ENCODE assay signal across 8 cellular contexts in the genomic region with DNA sequence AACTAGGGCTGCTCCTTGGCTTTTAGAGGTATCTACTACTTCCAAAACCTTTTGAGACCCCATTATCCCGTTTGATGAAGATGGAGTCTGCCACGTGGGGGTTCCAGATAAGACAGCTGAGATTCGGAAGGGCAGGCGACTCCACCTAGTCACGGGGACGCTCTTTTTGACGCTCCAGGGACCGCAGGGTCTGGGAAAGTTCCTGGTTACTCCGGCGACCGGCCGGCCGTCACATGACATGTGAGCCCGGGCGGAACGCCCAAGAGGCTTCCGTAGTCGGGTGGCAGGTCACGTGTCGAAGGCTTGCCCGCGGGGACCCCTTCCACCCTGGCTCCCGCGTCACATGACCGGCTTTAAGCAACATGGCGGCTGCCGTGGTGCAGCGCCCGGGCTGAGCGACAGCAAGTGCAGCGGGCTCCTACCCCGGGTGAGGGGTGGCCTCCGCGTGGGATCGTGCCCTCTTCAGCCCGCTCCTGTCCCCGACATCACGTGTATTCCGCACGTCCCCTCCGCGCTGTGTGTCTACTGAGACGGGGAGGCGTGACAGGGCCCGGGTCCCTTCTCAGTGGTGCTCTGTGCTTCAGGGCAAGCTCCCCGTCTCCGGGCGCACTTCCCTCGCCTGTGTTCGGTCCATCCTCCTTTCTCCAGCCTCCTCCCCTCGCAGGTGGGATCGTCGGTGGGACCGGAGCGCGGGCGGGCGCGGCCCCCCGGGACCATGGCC. TPM values are rescaled to one million over a fixed set of nuclear protein-coding genes. Genes with fewer than 3 reads are reported as not detected.
DNase-seq lines count a peak whose midpoint lies in the region; ATAC-seq and TF ChIP-seq lines count a peak whose summit lies in the region.

A gene with protein sequence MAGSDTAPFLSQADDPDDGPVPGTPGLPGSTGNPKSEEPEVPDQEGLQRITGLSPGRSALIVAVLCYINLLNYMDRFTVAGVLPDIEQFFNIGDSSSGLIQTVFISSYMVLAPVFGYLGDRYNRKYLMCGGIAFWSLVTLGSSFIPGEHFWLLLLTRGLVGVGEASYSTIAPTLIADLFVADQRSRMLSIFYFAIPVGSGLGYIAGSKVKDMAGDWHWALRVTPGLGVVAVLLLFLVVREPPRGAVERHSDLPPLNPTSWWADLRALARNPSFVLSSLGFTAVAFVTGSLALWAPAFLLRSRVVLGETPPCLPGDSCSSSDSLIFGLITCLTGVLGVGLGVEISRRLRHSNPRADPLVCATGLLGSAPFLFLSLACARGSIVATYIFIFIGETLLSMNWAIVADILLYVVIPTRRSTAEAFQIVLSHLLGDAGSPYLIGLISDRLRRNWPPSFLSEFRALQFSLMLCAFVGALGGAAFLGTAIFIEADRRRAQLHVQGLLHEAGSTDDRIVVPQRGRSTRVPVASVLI (plus strand): TSS at position 342 of the 721 bp plus-strand sequence. CDS start 374 bp downstream, at position 716.

- 0% methylated on average over 2 to 58 of the region's 60 CpGs for WGBS in testis, 2 donors

- no peak for TF ChIP-seq POLR2A in testis (IDR thresholded peaks at IDR 0.05)

- H3K9me3 Mint-ChIP-seq in activated naive CD4-positive, alpha-beta T cell treated with anti-CD3 and anti-CD28 coated beads, Interleukin-2, amount 50 U/mL, for 72 hours, result no peaks in the 10 kb centered on the region

- peak within 1 kb of the TSS; percentile 82 to 84 for H3K4me3 ChIP-seq in testis

- H3K27ac ChIP-seq in testis, result peak within 1 kb of the TSS; percentile 42 to 73

- TF ChIP-seq CTCF in omental fat pad (IDR thresholded peaks at IDR 0.05) (no peak), testis (IDR thresholded peaks at IDR 0.05) (no peak)

- intact Hi-C loops in testis (cut with DNase I; ENCODE audit: low total_unique reads), result no loop called here

- peaks cover 14% of the 10 kb centered on the region for H3K4me1 ChIP-seq in testis

- no peaks in the 10 kb centered on the region for H3K9me3 ChIP-seq in testis

- ATAC-seq in HG02588 (IDR thresholded peaks at IDR 0.05; ENCODE audit: unreplicated experiment) (peak; percentile 85), omental fat pad (ENCODE audit: low FRiP score) (peak; percentile 91)
- peak; percentile 93 to 96 for ATAC-seq in activated naive CD4-positive, alpha-beta T cell treated with anti-CD3 and anti-CD28 coated beads, Interleukin-2, amount 50 U/mL, for 72 hours

- peaks cover 5 to 6% of the 10 kb centered on the region in 2 donors for H3K36me3 Mint-ChIP-seq in activated naive CD4-positive, alpha-beta T cell treated with anti-CD3 and anti-CD28 coated beads, Interleukin-2, amount 50 U/mL, for 72 hours

- H3K36me3 ChIP-seq in testis (ENCODE audit: low read depth, missing control alignments), result no peaks in the 10 kb centered on the region

- peak within 1 kb of the TSS; percentile 90 to 99 for H3K27ac Mint-ChIP-seq in activated naive CD4-positive, alpha-beta T cell treated with anti-CD3 and anti-CD28 coated beads, Interleukin-2, amount 50 U/mL, for 72 hours

- DNase-seq in GM04503 (ENCODE audit: low read depth) (peak; percentile 76), NCI-H1092 treated with DMSO at 0.1 percent for 48 hours (lab: John Stamatoyannopoulos, UW) (peak; percentile 93), SKM-1 (lab: John Stamatoyannopoulos, UW; ENCODE audit: unreplicated experiment) (peak; percentile 69), glomerular visceral epithelial cell (ENCODE audit: extremely low spot score) (peak; percentile 92), omental fat pad (ENCODE audit: low spot score) (peak; percentile 95), testis (peak; percentile 98)
- DNase-seq in activated naive CD4-positive, alpha-beta T cell treated with anti-CD3 and anti-CD28 coated beads, Interleukin-2, amount 50 U/mL, for 72 hours (ENCODE audit: low spot score in 2 of 2), result peak; percentile 92 to 97

- no peaks in the 10 kb centered on the region for H3K27me3 ChIP-seq in testis

RNA-seq across cellular contexts. Expression of the gene that starts here (rescaled TPM):
- total RNA-seq in activated naive CD4-positive, alpha-beta T cell treated with anti-CD3 and anti-CD28 coated beads, Interleukin-2, amount 50 U/mL, for 72 hours, result 10 to 100 TPM; 16.3 to 19.9 TPM
- total RNA-seq in omental fat pad (10 to 100 TPM; 16.3 to 21.0 (median 18.5) TPM), testis (10 to 100 TPM; 51.7 to 56.9 TPM)
- polyA plus RNA-seq in testis (ENCODE audit: insufficient read depth, low read depth, low replicate concordance), result 32.0 TPM

Comparison
In these comparisons a context has a peak if more than half of its experiments do, and no peak if none do; other contexts are left out.
1. Peak in every context shown above with its lines: DNase-seq, ATAC-seq, H3K4me3 ChIP-seq and H3K27ac ChIP-seq.